ENCODE assay signal across 8 cellular contexts in genomic region chr19:2041686-2042484, GRCh38. TPM values are rescaled to one million over a fixed set of nuclear protein-coding genes. Genes with fewer than 3 reads are reported as not detected.
DNase-seq lines count a peak whose midpoint lies in the region; ATAC-seq, FAIRE-seq and TF ChIP-seq lines count a peak whose summit lies in the region.

No MANE protein-coding gene starts in this region.

- H3K4me2 ChIP-seq in A549 = peak overlapping the region; percentile 95

- TF ChIP-seq EP300 in A549 (IDR thresholded peaks at IDR 0.05) = no peak

- no peak for FAIRE-seq in A549 (lab: Jason Lieb, UNC)

- TF ChIP-seq CTCF in A549 (IDR thresholded peaks at IDR 0.05) (no peak), left lung (IDR thresholded peaks at IDR 0.05) (no peak)

- H3K4me3 ChIP-seq in A549 (peak overlapping the region; percentile 37), left lung (peak overlapping the region; percentile 11 to 43)

- no peaks in the 10 kb centered on the region for H3K9me3 Mint-ChIP-seq in dendritic cell treated with granulocyte-macrophage colony-stimulating factor and Interleukin-4, amounts not matched to agents 40 ng/mL and 50 ng/mL, for 4 days

- CTCF ChIA-PET in A549 (lab: Yijun Ruan, JAX) = interaction anchor here (1.0 to 7.0 kb wide), 4 partner anchors 10 to 27 kb away, joined by 3 to 54 read pairs (median 4); partner anchors contain the start of gene MKNK2

- ATAC-seq in A549 = peak; percentile 87 to 93
- ATAC-seq in GM19025 (IDR thresholded peaks at IDR 0.05; ENCODE audit: low read depth, unreplicated experiment) = peak; percentile 71
- peak; percentile 37 for ATAC-seq in HG03196 (IDR thresholded peaks at IDR 0.05; ENCODE audit: unreplicated experiment)
- ATAC-seq in left lung = peak; percentile 92

- H3K9me3 ChIP-seq in A549 = no peaks in the 10 kb centered on the region
- no peaks in the 10 kb centered on the region for H3K9me3 ChIP-seq in left lung

- POLR2A ChIA-PET in A549 (lab: Yijun Ruan, JAX) = interaction anchor here (1.0 to 2.0 kb wide), 4 partner anchors 10 to 17 kb away, joined by 3 to 12 read pairs (median 8); partner anchors contain the start of gene MKNK2

- no peaks in the 10 kb centered on the region for H3K27me3 Mint-ChIP-seq in dendritic cell treated with granulocyte-macrophage colony-stimulating factor and Interleukin-4, amounts not matched to agents 40 ng/mL and 50 ng/mL, for 4 days

- peaks cover 70% of the 10 kb centered on the region for H3K4me1 ChIP-seq in A549
- H3K4me1 ChIP-seq in left lung = peaks cover 33 to 72% of the 10 kb centered on the region in 2 donors

- H3K4me1 Mint-ChIP-seq in dendritic cell treated with granulocyte-macrophage colony-stimulating factor and Interleukin-4, amounts not matched to agents 40 ng/mL and 50 ng/mL, for 4 days (ENCODE audit: low read depth) = peaks cover 62% of the 10 kb centered on the region

- WGBS in A549 (ENCODE audit: missing lambda C conversion rate) = 35% methylated on average over 11 of the region's 77 CpGs

- DNase-seq in A549 (ENCODE audit: low read depth in 1 of 2, low spot score in 1 of 2) (peak; percentile 87 to 96), NCI-H510A (lab: John Stamatoyannopoulos, UW) (peak; percentile 78), left lung (peak; percentile 98 to 100)
- DNase-seq in activated CD4-positive, alpha-beta T cell treated with anti-CD3 and anti-CD28 coated beads, Interleukin-2, amount 50 U/mL, for 4 hours = peak; percentile 99 to 100
- DNase-seq in stimulated activated CD4-positive, alpha-beta T cell treated with anti-CD3 and anti-CD28 coated beads, Interleukin-2, amount 100 ng/mL, for 48 hours = peak; percentile 99

- peak overlapping the region; percentile 96 for H3K27ac Mint-ChIP-seq in dendritic cell treated with granulocyte-macrophage colony-stimulating factor and Interleukin-4, amounts not matched to agents 40 ng/mL and 50 ng/mL, for 4 days

- H3K27ac ChIP-seq in A549 = peak overlapping the region; percentile 96 to 100
- H3K27ac ChIP-seq in left lung = peak overlapping the region; percentile 86 to 89

- H3K36me3 Mint-ChIP-seq in dendritic cell treated with granulocyte-macrophage colony-stimulating factor and Interleukin-4, amounts not matched to agents 40 ng/mL and 50 ng/mL, for 4 days (ENCODE audit: low read depth) = peaks cover 96% of the 10 kb centered on the region

- peak overlapping the region; percentile 79 for H3K4me3 Mint-ChIP-seq in dendritic cell treated with granulocyte-macrophage colony-stimulating factor and Interleukin-4, amounts not matched to agents 40 ng/mL and 50 ng/mL, for 4 days

- TF ChIP-seq RAD21 in A549 (conservative IDR thresholded peaks at IDR 0.05 in 1 of 2, IDR thresholded peaks at IDR 0.05 in 1 of 2) = no peak

- TF ChIP-seq POLR2A in A549 (IDR thresholded peaks at IDR 0.05; ENCODE audit: low read length) = no peak

- intact Hi-C loops in dendritic cell treated with granulocyte-macrophage colony-stimulating factor and Interleukin-4, amounts not matched to agents 40 ng/mL and 50 ng/mL, for 4 days (cut with micrococcal nuclease) = no loop called here
- intact Hi-C loops in left lung (cut with DNase I) = no loop called here

- no peaks in the 10 kb centered on the region for H3K27me3 ChIP-seq in left lung

- peaks cover 12 to 93% of the 10 kb centered on the region in 2 donors for H3K36me3 ChIP-seq in left lung

TF ChIP-seq in A549, 52 proteins besides CTCF, POLR2A, EP300 and RAD21:
- TF ChIP-seq HOXA7 (CRISPR knock-in tag; IDR thresholded peaks at IDR 0.05) (no peak), CEBPB (IDR thresholded peaks at IDR 0.05) (peak; percentile 78 to 88; a peak in 3 of 4 replicates), PBX3 (IDR thresholded peaks at IDR 0.05) (peak; percentile 49), JUN (IDR thresholded peaks at IDR 0.05) (peak in 1 of 2 experiments; percentile 68; a peak in 1 of 5 replicates), BCL3 (IDR thresholded peaks at IDR 0.05) (peak; percentile 28; the same call in 1 of the 3 replicates), CHD2 (IDR thresholded peaks at IDR 0.05; ENCODE audit: low read length, partially characterized antibody) (no peak), HOXB5 (CRISPR knock-in tag; IDR thresholded peaks at IDR 0.05) (0 out of 2 replicates have a peak, but pooled peaks have one; percentile 34), RFX5 (IDR thresholded peaks at IDR 0.05) (peak; percentile 99), FOXS1 (CRISPR knock-in tag; IDR thresholded peaks at IDR 0.05) (no peak), MAX (IDR thresholded peaks at IDR 0.05) (peak; percentile 48), PHF8 (IDR thresholded peaks at IDR 0.05; ENCODE audit: borderline replicate concordance, low read depth) (no peak)

RNA-seq across cellular contexts. Expression of gene MKNK2, which starts 9.2 kb away (rescaled TPM):
- 56.7 and 58.4 TPM in 2 replicates for polyA plus RNA-seq in A549 (2011; rRNA removed)
- 63.4 and 81.9 TPM in 2 replicates for polyA plus RNA-seq in A549 (2012; cell fraction: cytosol; rRNA removed)
- 83.4 and 134 TPM in 2 replicates for polyA plus RNA-seq in A549 (2012; cell fraction: nucleus; rRNA removed)
- 38.8 to 55.4 TPM (median 48.3 TPM) in 3 replicates for polyA plus RNA-seq in A549 (2017; fragmentation: RNase III; extraction: RNeasy Plus Mini Kit Qiagen cat#74134 plus additional on column Dnase treatment)
- 63.9 and 84.8 TPM in 2 replicates for polyA minus RNA-seq in A549 (2011; rRNA and poly(A)+ RNA removed)
- 100 to 1,000 TPM; 238 to 291 TPM for total RNA-seq in left lung

RNA-seq across cellular contexts. Expression of gene BTBD2, which starts 26.4 kb away (rescaled TPM):
- polyA plus RNA-seq in A549 (2011; rRNA removed) (16.3 and 19.0 TPM in 2 replicates), A549 (2017; fragmentation: RNase III; extraction: RNeasy Plus Mini Kit Qiagen cat#74134 plus additional on column Dnase treatment) (26.7 to 32.7 TPM (median 29.6 TPM) in 3 replicates)
- 39.6 and 61.5 TPM in 2 replicates for polyA plus RNA-seq in A549 (2012; cell fraction: cytosol; rRNA removed)
- 66.3 and 81.5 TPM in 2 replicates for polyA plus RNA-seq in A549 (2012; cell fraction: nucleus; rRNA removed)
- 15.0 and 36.0 TPM in 2 replicates for polyA minus RNA-seq in A549 (2011; rRNA and poly(A)+ RNA removed)
- 10 to 100 TPM; 63.1 to 63.6 TPM for total RNA-seq in left lung

RNA-seq across cellular contexts. Expression of gene MOB3A, which starts 54.2 kb away (rescaled TPM):
- polyA plus RNA-seq in A549 (2011; rRNA removed) (10.9 and 12.9 TPM in 2 replicates), A549 (2017; fragmentation: RNase III; extraction: RNeasy Plus Mini Kit Qiagen cat#74134 plus additional on column Dnase treatment) (8.4 to 9.1 TPM (median 8.7 TPM) in 3 replicates)
- 10.9 and 17.2 TPM in 2 replicates for polyA plus RNA-seq in A549 (2012; cell fraction: cytosol; rRNA removed)
- 13.7 and 18.2 TPM in 2 replicates for polyA plus RNA-seq in A549 (2012; cell fraction: nucleus; rRNA removed)
- polyA minus RNA-seq in A549 (2011; rRNA and poly(A)+ RNA removed) = 19.7 and 26.2 TPM in 2 replicates
- total RNA-seq in left lung = 100 to 1,000 TPM in 1 of 2 donors, 10 to 100 TPM in 1; 59.1 to 105 TPM

RNA-seq across cellular contexts. Expression of gene IZUMO4, which starts 54.8 kb away (rescaled TPM):
- 0.36 and 0.70 TPM in 2 replicates for polyA plus RNA-seq in A549 (2011; rRNA removed)
- polyA plus RNA-seq in A549 (2012; cell fraction: cytosol; rRNA removed) = 0.29 and 0.32 TPM in 2 replicates
- 7.6 and 8.6 TPM in 2 replicates for polyA plus RNA-seq in A549 (2012; cell fraction: nucleus; rRNA removed)
- polyA plus RNA-seq in A549 (2017; fragmentation: RNase III; extraction: RNeasy Plus Mini Kit Qiagen cat#74134 plus additional on column Dnase treatment) = 1.0 to 1.8 TPM (median 1.0 TPM) in 3 replicates
- 0.33 and 0.44 TPM in 2 replicates for polyA minus RNA-seq in A549 (2011; rRNA and poly(A)+ RNA removed)
- total RNA-seq in left lung = 1 to 10 TPM; 2.6 to 5.2 TPM

Comparison
In these comparisons a context has a peak if more than half of its experiments do, and no peak if none do; other contexts are left out.
1. Peak in every context shown above with its lines: DNase-seq, ATAC-seq, H3K4me3 ChIP-seq and H3K27ac ChIP-seq.
2. ATAC-seq: peak in every context shown above with its lines; median percentile 92 in left lung; 90 in A549; 71 in GM19025; 37 in HG03196.